ENCODE assay signal across 40 cellular contexts in genomic region chr1:223307544-223307943, GRCh38. TPM values are rescaled to one million over a fixed set of nuclear protein-coding genes. Genes with fewer than 3 reads are reported as not detected.
"Had no signal": no experiment of that assay in that cellular context is flagged by ENCODE, and none has a peak within 500 bp of the region (broad histone marks: within the 10 kb centered on the region; RNA-seq: fewer than 3 reads in every experiment).

No MANE protein-coding gene starts in this region.

- H3K4me3 Mint-ChIP-seq: activated naive CD4-positive, alpha-beta T cell treated with anti-CD3 and anti-CD28 coated beads for 36 hours; activated naive CD4-positive, alpha-beta T cell treated with anti-CD3 and anti-CD28 coated beads, Interleukin-2, amount 10 ng/mL, durations not matched to agents 7 days and 5 days; activated naive CD4-positive, alpha-beta T cell treated with anti-CD3 and anti-CD28 coated beads, Interleukin-2, amount 50 U/mL, for 24 hours; activated naive CD8-positive, alpha-beta T cell; activated naive CD8-positive, alpha-beta T cell treated with anti-CD3 and anti-CD28 coated beads for 36 hours; activated naive CD8-positive, alpha-beta T cell treated with anti-CD3 and anti-CD28 coated beads, Interleukin-2, amount 10 ng/mL, durations not matched to agents 7 days and 5 days; activated naive CD8-positive, alpha-beta T cell treated with anti-CD3 and anti-CD28 coated beads, Interleukin-2, amount 50 U/mL, for 24 hours; activated T-cell treated with anti-CD3 and anti-CD28 coated beads, Interleukin-2, amount 50 U/mL, for 24 hours; activated T-cell treated with anti-CD3 and anti-CD28 coated beads, Interleukin-2, amount 50 U/mL, for 4 hours; activated T-cell treated with anti-CD3 and anti-CD28 coated beads, Interleukin-2, amount 50 U/mL, for 72 hours; activated T-helper 1 cell treated with anti-CD3 and anti-CD28 coated beads, Interleukin-12 subunit alpha, Interleukin-12 subunit beta, Interleukin-2, Interleukin-4 antibody, amounts not matched to agents 30 ng/mL and 10 ng/mL and 1 ng/mL, durations not matched to agents 14 hours and 24 hours and 36 hours; activated T-helper 17 cell treated with anti-CD3 and anti-CD28 coated beads, Interleukin-2, amount 50 U/mL, for 72 hours; brain; central memory CD8-positive, alpha-beta T cell had no signal

- H3K27me3 ChIP-seq: adrenal gland, ascending aorta, body of pancreas, brain microvascular endothelial cell, breast epithelium, cardiac muscle cell had no signal

- H3K4me1 Mint-ChIP-seq: activated naive CD4-positive, alpha-beta T cell treated with anti-CD3 and anti-CD28 coated beads, Interleukin-2, amount 10 ng/mL, durations not matched to agents 7 days and 5 days; activated naive CD8-positive, alpha-beta T cell treated with anti-CD3 and anti-CD28 coated beads, Interleukin-2, amount 10 ng/mL, durations not matched to agents 7 days and 5 days; central memory CD8-positive, alpha-beta T cell had no signal

- H3K27me3 Mint-ChIP-seq: activated naive CD4-positive, alpha-beta T cell treated with anti-CD3 and anti-CD28 coated beads, Interleukin-2, amount 10 ng/mL, durations not matched to agents 7 days and 5 days; activated naive CD4-positive, alpha-beta T cell treated with anti-CD3 and anti-CD28 coated beads, Interleukin-2, amount 50 U/mL, for 24 hours; activated naive CD8-positive, alpha-beta T cell; activated naive CD8-positive, alpha-beta T cell treated with anti-CD3 and anti-CD28 coated beads for 36 hours; activated naive CD8-positive, alpha-beta T cell treated with anti-CD3 and anti-CD28 coated beads, Interleukin-2, amount 50 U/mL, for 24 hours; activated T-cell treated with anti-CD3 and anti-CD28 coated beads, Interleukin-2, amount 50 U/mL, for 24 hours; activated T-helper 17 cell treated with anti-CD3 and anti-CD28 coated beads, Interleukin-2, amount 50 U/mL, for 72 hours had no signal

- H3K36me3 Mint-ChIP-seq: activated naive CD4-positive, alpha-beta T cell treated with anti-CD3 and anti-CD28 coated beads, Interleukin-2, amount 10 ng/mL, durations not matched to agents 7 days and 5 days; activated naive CD4-positive, alpha-beta T cell treated with anti-CD3 and anti-CD28 coated beads, Interleukin-2, amount 50 U/mL, for 24 hours; activated naive CD8-positive, alpha-beta T cell; activated naive CD8-positive, alpha-beta T cell treated with anti-CD3 and anti-CD28 coated beads for 36 hours; activated naive CD8-positive, alpha-beta T cell treated with anti-CD3 and anti-CD28 coated beads, Interleukin-2, amount 10 ng/mL, durations not matched to agents 7 days and 5 days; brain had no signal

- H3K4me1 ChIP-seq: adrenal gland, ascending aorta, breast epithelium had no signal

- H3K4me3 ChIP-seq: adrenal gland, ascending aorta, body of pancreas, breast epithelium, cardiac muscle cell had no signal

- H3K36me3 ChIP-seq: adrenal gland, ascending aorta, brain microvascular endothelial cell, breast epithelium, cardiac muscle cell had no signal

- FAIRE-seq: astrocyte, bronchial epithelial cell had no signal

- H3K27ac Mint-ChIP-seq: activated naive CD4-positive, alpha-beta T cell treated with anti-CD3 and anti-CD28 coated beads for 36 hours; activated naive CD4-positive, alpha-beta T cell treated with anti-CD3 and anti-CD28 coated beads, Interleukin-2, amount 10 ng/mL, durations not matched to agents 7 days and 5 days; activated naive CD4-positive, alpha-beta T cell treated with anti-CD3 and anti-CD28 coated beads, Interleukin-2, amount 50 U/mL, for 72 hours; activated naive CD8-positive, alpha-beta T cell; activated naive CD8-positive, alpha-beta T cell treated with anti-CD3 and anti-CD28 coated beads for 36 hours; activated naive CD8-positive, alpha-beta T cell treated with anti-CD3 and anti-CD28 coated beads, Interleukin-2, amount 10 ng/mL, durations not matched to agents 7 days and 5 days; activated naive CD8-positive, alpha-beta T cell treated with anti-CD3 and anti-CD28 coated beads, Interleukin-2, amount 50 U/mL, for 24 hours; activated T-cell treated with anti-CD3 and anti-CD28 coated beads, Interleukin-2, amount 50 U/mL, for 24 hours; activated T-cell treated with anti-CD3 and anti-CD28 coated beads, Interleukin-2, amount 50 U/mL, for 72 hours; activated T-helper 1 cell treated with anti-CD3 and anti-CD28 coated beads, Interleukin-12 subunit alpha, Interleukin-12 subunit beta, Interleukin-2, Interleukin-4 antibody, amounts not matched to agents 30 ng/mL and 10 ng/mL and 1 ng/mL, durations not matched to agents 14 hours and 24 hours and 36 hours; activated T-helper 17 cell treated with anti-CD3 and anti-CD28 coated beads, Interleukin-2, amount 50 U/mL, for 72 hours; activated T-helper 2 cell treated with anti-CD3 and anti-CD28 coated beads, Interferon-gamma antibody, Interleukin-2, Interleukin-4, amounts not matched to agents 10 μg/mL and 5 μg/mL and 100 μg/mL, durations not matched to agents 14 hours and 24 hours and 36 hours; brain had no signal

- H3K9me3 Mint-ChIP-seq: activated naive CD4-positive, alpha-beta T cell treated with anti-CD3 and anti-CD28 coated beads, Interleukin-2, amount 50 U/mL, for 24 hours had no signal

- DNase-seq: activated effector memory CD4-positive, alpha-beta T cell treated with anti-CD3 and anti-CD28 coated beads, Interleukin-2, amount 50 U/mL, for 16 hours; activated effector memory CD4-positive, alpha-beta T cell treated with Interleukin-2 at 50 U/mL for 16 hours; activated gamma-delta T cell; activated gamma-delta T cell treated with Interleukin-2 at 50 U/mL for 16 hours; activated naive CD4-positive, alpha-beta T cell; activated naive CD4-positive, alpha-beta T cell treated with anti-CD3 and anti-CD28 coated beads, Interleukin-2, amount 10 ng/mL, durations not matched to agents 7 days and 5 days; activated naive CD4-positive, alpha-beta T cell treated with anti-CD3 and anti-CD28 coated beads, Interleukin-2, amount 50 U/mL, for 16 hours; activated naive CD4-positive, alpha-beta T cell treated with Interleukin-2 at 50 U/mL for 16 hours; activated naive CD8-positive, alpha-beta T cell treated with anti-CD3 and anti-CD28 coated beads for 36 hours; activated naive CD8-positive, alpha-beta T cell treated with anti-CD3 and anti-CD28 coated beads, Interleukin-2, amount 10 ng/mL, durations not matched to agents 7 days and 5 days; activated naive CD8-positive, alpha-beta T cell treated with anti-CD3 and anti-CD28 coated beads, Interleukin-2, amount 50 U/mL, for 24 hours; activated T-cell treated with anti-CD3 and anti-CD28 coated beads, Interleukin-2, amount 50 U/mL, for 1 hour; activated T-cell treated with anti-CD3 and anti-CD28 coated beads, Interleukin-2, amount 50 U/mL, for 24 hours; activated T-cell treated with anti-CD3 and anti-CD28 coated beads, Interleukin-2, amount 50 U/mL, for 4 hours; activated T-cell treated with anti-CD3 and anti-CD28 coated beads, Interleukin-2, amount 50 U/mL, for 48 hours; activated T-cell treated with anti-CD3 and anti-CD28 coated beads, Interleukin-2, amount 50 U/mL, for 72 hours; adrenal gland; amniotic stem cell; amygdala; anterior cingulate cortex; aorta; body of pancreas; brain microvascular endothelial cell; caudate nucleus; central memory CD4-positive, alpha-beta T cell; cerebellar nuclear complex had no signal

- H3K9me3 ChIP-seq: adrenal gland, ascending aorta, body of pancreas had no signal

- H3K27ac ChIP-seq: adrenal gland, ascending aorta, body of pancreas, brain microvascular endothelial cell, breast epithelium, cardiac muscle cell had no signal

RNA-seq across cellular contexts. Expression of gene SUSD4, which starts 56.4 kb away (rescaled TPM):
- total RNA-seq: activated T-helper 1 cell treated with anti-CD3 and anti-CD28 coated beads, Interleukin-12 subunit alpha, Interleukin-12 subunit beta, Interleukin-2, Interleukin-4 antibody, amounts not matched to agents 30 ng/mL and 10 ng/mL and 1 ng/mL, durations not matched to agents 14 hours and 24 hours and 36 hours; ascending aorta had no signal
